28 cellular contexts compared by ENCODE assay signal in the genomic region with DNA sequence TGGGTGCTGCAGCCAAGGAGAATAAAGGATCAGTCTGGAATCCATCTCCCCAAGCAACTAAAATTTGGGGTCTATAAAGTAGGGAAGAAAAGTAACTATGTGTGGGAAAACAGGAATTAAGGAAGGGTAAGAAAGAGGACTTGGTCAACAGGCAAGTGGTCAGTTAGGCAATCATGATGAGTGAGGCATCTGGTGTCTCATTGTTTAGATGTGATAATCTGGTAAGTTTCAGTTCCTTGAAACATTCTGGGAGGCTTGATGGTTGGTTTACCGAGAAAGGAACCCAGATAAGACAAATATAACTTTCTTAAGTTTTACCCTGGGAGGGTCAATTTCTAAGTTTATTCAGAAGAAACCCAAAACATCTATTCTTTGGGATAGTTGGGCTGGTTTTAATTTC. TPM values are rescaled to one million over a fixed set of nuclear protein-coding genes. Genes with fewer than 3 reads are reported as not detected.
DNase-seq lines count a peak whose midpoint lies in the region; ATAC-seq and TF ChIP-seq lines count a peak whose summit lies in the region.
"Had no signal": no experiment of that assay in that cellular context is flagged by ENCODE, and none has a peak within 500 bp of the region (broad histone marks: within the 10 kb centered on the region; RNA-seq: fewer than 3 reads in every experiment).

No MANE protein-coding gene starts in this region.

- H4K20me1 ChIP-seq in mammary epithelial cell (ENCODE audit: insufficient read depth, low read length), result no peaks in the 10 kb centered on the region

- DNase-seq in SKM-1 treated with dmso at 0.1 percent for 144 hours (lab: John Stamatoyannopoulos, UW; ENCODE audit: unreplicated experiment) (peak; percentile 52), SKM-1 (lab: John Stamatoyannopoulos, UW; ENCODE audit: unreplicated experiment) (no peak), NB4 (ENCODE audit: low read depth) (peak; percentile 46), fibroblast of mammary gland (ENCODE audit: low read depth) (peak; percentile 28), NCI-H2196 treated with DMSO at 0.1 percent for 48 hours (lab: John Stamatoyannopoulos, UW; ENCODE audit: unreplicated experiment) (no peak), adrenal gland (no peak), mammary epithelial cell (no peak)
- DNase-seq: activated CD4-positive, alpha-beta T cell treated with anti-CD3 and anti-CD28 coated beads, Interleukin-2, amount 10 ng/mL, durations not matched to agents 7 days and 5 days; body of pancreas; colonic mucosa; EL; GOT3; KG1; kidney; NCI-H1092 treated with DMSO at 0.1 percent for 48 hours; NK-92 treated with Interleukin-12 subunit alpha and Interleukin-12 subunit beta, amount 100 ng/mL, for 24 hours; nucleus accumbens; spleen; stimulated activated CD4-positive, alpha-beta T cell treated with anti-CD3 and anti-CD28 coated beads, Interleukin-4, amount 100 ng/mL, for 24 hours; T-helper 1 cell had no signal

- H3K36me3 ChIP-seq in adrenal gland (replicated peaks in 1 of 2) (no peaks in the 10 kb centered on the region), mammary epithelial cell (ENCODE audit: insufficient read depth, low read length) (no peaks in the 10 kb centered on the region)
- H3K36me3 ChIP-seq: colonic mucosa, spleen had no signal

- 73 to 89% (median 74%) methylated on average over 1 of the region's 1 CpG for WGBS in adrenal gland, 4 donors
- WGBS in mammary epithelial cell (ENCODE audit: low coverage, missing lambda C conversion rate), result 100% methylated on average over 1 of the region's 1 CpG

- no peak for TF ChIP-seq CTCF in NB4 (IDR thresholded peaks at IDR 0.05; ENCODE audit: low read depth, low read length)
- no peak for TF ChIP-seq CTCF in fibroblast of mammary gland (conservative IDR thresholded peaks at IDR 0.05; ENCODE audit: control insufficient read depth, insufficient read depth, low read depth, low read length)
- no peak for TF ChIP-seq CTCF in adrenal gland (IDR thresholded peaks at IDR 0.05)
- TF ChIP-seq CTCF in mammary epithelial cell (conservative IDR thresholded peaks at IDR 0.05 in 1 of 2, IDR thresholded peaks at IDR 0.05 in 1 of 2; ENCODE audit: extremely low read depth in 1 of 2, insufficient read depth in 1 of 2, low read depth in 1 of 2, low read length in 2 of 2), result no peak

- CTCF ChIA-PET in mammary epithelial cell (lab: Charles Lee; ENCODE audit: low non-redundant PET), result no interaction called here

- BruUV-seq in mammary epithelial cell (replicated peaks; lab: Mats Ljungman, UMichigan), result no TSS peak

- TF ChIP-seq POLR2A in NB4 (IDR thresholded peaks at IDR 0.05; ENCODE audit: extremely low read depth, insufficient read length), result no peak
- TF ChIP-seq POLR2A in adrenal gland (IDR thresholded peaks at IDR 0.05), result no peak

- H3K4me3 ChIP-seq in NB4 (ENCODE audit: low read depth, low read length) (no peak overlapping the region), fibroblast of mammary gland (ENCODE audit: control insufficient read depth, low read depth, low read length) (no peak overlapping the region), adrenal gland (no peak overlapping the region), mammary epithelial cell (replicated peaks in 1 of 3; ENCODE audit: insufficient read depth in 1 of 3, low read depth in 2 of 3, low read length in 3 of 3) (no peak overlapping the region)
- H3K4me3 ChIP-seq: body of pancreas, colonic mucosa, lung, spleen had no signal

- no peak overlapping the region for H2AFZ ChIP-seq in mammary epithelial cell (ENCODE audit: low read depth, low read length)

- H3K27me3 ChIP-seq in adrenal gland, result no peaks in the 10 kb centered on the region
- H3K27me3 ChIP-seq in mammary epithelial cell (ENCODE audit: insufficient read depth, low read length), result no peaks in the 10 kb centered on the region
- H3K27me3 ChIP-seq: body of pancreas, colonic mucosa, spleen had no signal

- H3K4me2 ChIP-seq in mammary epithelial cell (ENCODE audit: insufficient read depth, low read depth, low read length), result no peak overlapping the region

- intact Hi-C loops in adrenal gland (cut with DNase I) (loop anchor here (5.0 to 10.0 kb wide), 4 partner anchors 75 to 225 kb away; no protein-coding TSS in a partner anchor), mammary epithelial cell (cut with micrococcal nuclease) (loop anchor here (5.0 kb wide), 1 partner anchor 165 kb away; no protein-coding TSS in a partner anchor)

- H3K9ac ChIP-seq in mammary epithelial cell (ENCODE audit: insufficient read depth, low read length), result no peak overlapping the region

- dilution Hi-C loops in mammary epithelial cell (cut with HindIII; ENCODE audit: low sequenced_read_pairs), result loop anchor here (5.0 kb wide), 1 partner anchor 75 kb away; no protein-coding TSS in a partner anchor

- in situ Hi-C loops in mammary epithelial cell (cut with MboI; ENCODE audit: low sequenced_read_pairs in 2 of 2), result loop anchor here (5.0 to 25.0 kb wide), 2 partner anchors 75 to 230 kb away; no protein-coding TSS in a partner anchor

- H3K27ac ChIP-seq in adrenal gland (no peak overlapping the region), mammary epithelial cell (ENCODE audit: insufficient read depth, low read depth, low read length) (no peak overlapping the region)
- H3K27ac ChIP-seq: body of pancreas, colonic mucosa, spleen had no signal

- no peaks in the 10 kb centered on the region for H3K79me2 ChIP-seq in mammary epithelial cell (ENCODE audit: insufficient read depth, low read length)

- H3K9me3 ChIP-seq in adrenal gland (replicated peaks in 1 of 3), result no peaks in the 10 kb centered on the region
- H3K9me3 ChIP-seq in mammary epithelial cell (replicated peaks; ENCODE audit: insufficient read depth, low read length), result no peaks in the 10 kb centered on the region
- H3K9me3 ChIP-seq: body of pancreas, colonic mucosa, spleen had no signal

- H3K4me1 ChIP-seq in adrenal gland (replicated peaks in 1 of 2), result no peaks in the 10 kb centered on the region
- peaks cover 24% of the 10 kb centered on the region for H3K4me1 ChIP-seq in mammary epithelial cell (ENCODE audit: insufficient read depth, low read length)
- H3K4me1 ChIP-seq: colonic mucosa, spleen had no signal

- ATAC-seq in GM21528 (IDR thresholded peaks at IDR 0.05; ENCODE audit: low FRiP score, unreplicated experiment), result no peak
- ATAC-seq: activated T-helper 17 cell treated with anti-CD3 and anti-CD28 coated beads, Interleukin-2, amount 50 U/mL, for 72 hours; body of pancreas had no signal

RNA-seq across cellular contexts. Expression of a gene that starts 22.3 kb away (rescaled TPM):
- total RNA-seq in adrenal gland (not detected), mammary epithelial cell (1 to 10 TPM in 1 of 2 donors, under 1 TPM in 1; 0.45 to 2.2 TPM)
- polyA plus RNA-seq in adrenal gland (not detected), mammary epithelial cell (0.87 TPM)
- polyA minus RNA-seq in mammary epithelial cell, result 2.8 TPM
- total RNA-seq: A172; activated T-helper 17 cell treated with anti-CD3 and anti-CD28 coated beads, Interleukin-2, amount 50 U/mL, for 72 hours; body of pancreas; colonic mucosa; kidney; NCI-H460; renal cortical epithelial cell had no signal
- polyA plus RNA-seq: BJ, spleen had no signal

RNA-seq across cellular contexts. Expression of a gene that starts 57.8 kb away (rescaled TPM):
- total RNA-seq in adrenal gland, result not detected
- polyA plus RNA-seq in adrenal gland, result not detected
- total RNA-seq in mammary epithelial cell, result not detected
- polyA plus RNA-seq in mammary epithelial cell, result not detected
- polyA minus RNA-seq in mammary epithelial cell, result not detected
- total RNA-seq: A172; activated CD4-positive, alpha-beta T cell treated with anti-CD3 and anti-CD28 coated beads, Interleukin-2, amount 10 ng/mL, durations not matched to agents 7 days and 5 days; activated T-helper 17 cell treated with anti-CD3 and anti-CD28 coated beads, Interleukin-2, amount 50 U/mL, for 72 hours; body of pancreas; colonic mucosa; HT-29; kidney; lung; NCI-H460; renal cortical epithelial cell; spleen had no signal
- polyA plus RNA-seq: BJ, lung, spleen had no signal

Comparison
In these comparisons a context has a peak if more than half of its experiments do, and no peak if none do; other contexts are left out.
1. DNase-seq: peak in SKM-1 treated with dmso at 0.1 percent for 144 hours (single experiment), NB4 (single experiment) and fibroblast of mammary gland (single experiment); none in SKM-1 (single experiment), NCI-H2196 treated with DMSO at 0.1 percent for 48 hours (single experiment), adrenal gland (0 of 7) and mammary epithelial cell (single experiment).